In genomic region chr20:35744492-35744841, GRCh38 we compare ENCODE assay signal across 8 cellular contexts. TPM values are rescaled to one million over a fixed set of nuclear protein-coding genes. Genes with fewer than 3 reads are reported as not detected.
DNase-seq lines count a peak whose midpoint lies in the region; ATAC-seq, FAIRE-seq and TF ChIP-seq lines count a peak whose summit lies in the region.
"Not testable (repeated sequence)": the region's sequence is repeated elsewhere in the genome, so short reads cannot be mapped to it uniquely, and the experiment has no call there.

No MANE protein-coding gene starts in this region.

- DNase-seq in GM12865 (ENCODE audit: low read depth); SK-N-SH; astrocyte (ENCODE audit: low read depth); glutamatergic neuron; naive thymus-derived CD4-positive, alpha-beta T cell; vagina (ENCODE audit: extremely low spot score in 2 of 2): not testable (repeated sequence)
- DNase-seq in activated CD8-positive, alpha-beta memory T cell treated with anti-CD3 and anti-CD28 coated beads, Interleukin-2, amount 10 ng/mL, durations not matched to agents 7 days and 5 days: peak; percentile 37

- not testable (repeated sequence) for FAIRE-seq in astrocyte (lab: Jason Lieb, UNC)

- not testable (repeated sequence) for TF ChIP-seq RAD21 in SK-N-SH (IDR thresholded peaks at IDR 0.05; ENCODE audit: low read length)

- not testable (repeated sequence) for H3K9me3 ChIP-seq in SK-N-SH; astrocyte (ENCODE audit: insufficient read depth, low read depth, low read length); naive thymus-derived CD4-positive, alpha-beta T cell (ENCODE audit: control insufficient read depth in 2 of 3, low read length in 3 of 3); vagina

- peaks cover 16% of the 10 kb centered on the region for H3F3A ChIP-seq in SK-N-SH (replicated peaks; ENCODE audit: insufficient read depth)

- not testable (repeated sequence) for ATAC-seq in activated CD8-positive, alpha-beta memory T cell treated with anti-CD3 and anti-CD28 coated beads, Interleukin-2, amount 10 ng/mL, durations not matched to agents 7 days and 5 days; naive thymus-derived CD4-positive, alpha-beta T cell; stimulated activated memory B cell treated with anti-CD40 and anti-IgM and Interleukin-4, amounts not matched to agents 10 μg/mL and 1 μg/mL and 100 μg/mL, for 72 hours

- 0 out of 2 replicates have a peak overlapping the region, but pooled peaks have one; percentile 62 for H2AFZ ChIP-seq in SK-N-SH (ENCODE audit: low read depth)
- H2AFZ ChIP-seq in astrocyte (ENCODE audit: low read depth, low read length): not testable (repeated sequence)

- CTCF ChIA-PET in SK-N-SH (lab: Yijun Ruan, JAX): interaction anchor here (1.2 to 3.7 kb wide), 4 partner anchors 14 to 141 kb away, joined by 4 to 40 read pairs (median 8); partner anchors contain the start of gene PHF20
- CTCF ChIA-PET in activated CD8-positive, alpha-beta memory T cell treated with anti-CD3 and anti-CD28 coated beads, Interleukin-2, amount 10 ng/mL, durations not matched to agents 7 days and 5 days (lab: Charles Lee): interaction anchor here (1.5 to 7.0 kb wide), 5 partner anchors 11 to 246 kb away, joined by 3 to 104 read pairs (median 4); partner anchors contain the start of genes PHF20 and SCAND1
- CTCF ChIA-PET in naive thymus-derived CD4-positive, alpha-beta T cell (lab: Charles Lee): interaction anchor here (0.6 to 4.0 kb wide), 4 partner anchors 26 to 277 kb away, joined by 3 to 58 read pairs (median 4); partner anchors contain the start of gene PHF20

- peaks cover 19% of the 10 kb centered on the region for H3K36me3 Mint-ChIP-seq in activated CD8-positive, alpha-beta memory T cell treated with anti-CD3 and anti-CD28 coated beads, Interleukin-2, amount 10 ng/mL, durations not matched to agents 7 days and 5 days
- not testable (repeated sequence) for H3K36me3 Mint-ChIP-seq in astrocyte (ENCODE audit: low read depth, unreplicated experiment); glutamatergic neuron (ENCODE audit: unreplicated experiment)
- H3K36me3 Mint-ChIP-seq in naive thymus-derived CD4-positive, alpha-beta T cell: peaks cover 5 to 23% (median 17%) of the 10 kb centered on the region in 5 donors
- peaks cover 18% of the 10 kb centered on the region for H3K36me3 Mint-ChIP-seq in stimulated activated memory B cell treated with anti-CD40 and anti-IgM and Interleukin-4, amounts not matched to agents 10 μg/mL and 1 μg/mL and 100 μg/mL, for 72 hours

- H3K27ac ChIP-seq in SK-N-SH (ENCODE audit: low read depth in 2 of 2, low read length in 1 of 2); astrocyte (ENCODE audit: low read depth, low read length): not testable (repeated sequence)
- peak overlapping the region; percentile 92 for H3K27ac ChIP-seq in naive thymus-derived CD4-positive, alpha-beta T cell (ENCODE audit: low read depth, low read length)
- H3K27ac ChIP-seq in vagina: peak overlapping the region; percentile 98

- H3K36me3 ChIP-seq in SK-N-SH (replicated peaks in 1 of 2; ENCODE audit: control insufficient read depth in 1 of 2, insufficient read depth in 2 of 2, low read length in 1 of 2) (peaks cover 11 to 13% of the 10 kb centered on the region in 2 experiments), astrocyte (ENCODE audit: insufficient read depth, low read length) (peaks cover 13% of the 10 kb centered on the region), vagina (peaks cover 0 to 10% of the 10 kb centered on the region in 2 donors)
- peaks cover 10 to 23% (median 14%) of the 10 kb centered on the region in 3 experiments for H3K36me3 ChIP-seq in naive thymus-derived CD4-positive, alpha-beta T cell (ENCODE audit: control insufficient read depth in 2 of 3, insufficient read depth in 3 of 3, low read length in 3 of 3)

- 96% methylated on average over 3 of the region's 3 CpGs for WGBS in SK-N-SH (ENCODE audit: low lambda C conversion rate)

- TF ChIP-seq POLR2A in vagina (IDR thresholded peaks at IDR 0.05): not testable (repeated sequence)

- H3K27me3 ChIP-seq in SK-N-SH (ENCODE audit: insufficient read depth); astrocyte (ENCODE audit: insufficient read depth, low read length); naive thymus-derived CD4-positive, alpha-beta T cell (ENCODE audit: control insufficient read depth in 2 of 2, insufficient read depth in 2 of 2, low read length in 2 of 2); vagina: not testable (repeated sequence)

- peaks cover 18% of the 10 kb centered on the region for H3K4me1 Mint-ChIP-seq in activated CD8-positive, alpha-beta memory T cell treated with anti-CD3 and anti-CD28 coated beads, Interleukin-2, amount 10 ng/mL, durations not matched to agents 7 days and 5 days
- H3K4me1 Mint-ChIP-seq in astrocyte (ENCODE audit: low read depth, unreplicated experiment); glutamatergic neuron (ENCODE audit: low read depth, unreplicated experiment): not testable (repeated sequence)
- peaks cover 9 to 36% (median 30%) of the 10 kb centered on the region in 7 donors for H3K4me1 Mint-ChIP-seq in naive thymus-derived CD4-positive, alpha-beta T cell
- H3K4me1 Mint-ChIP-seq in stimulated activated memory B cell treated with anti-CD40 and anti-IgM and Interleukin-4, amounts not matched to agents 10 μg/mL and 1 μg/mL and 100 μg/mL, for 72 hours: peaks cover 17% of the 10 kb centered on the region

- peak overlapping the region; percentile 100 for H3K27ac Mint-ChIP-seq in activated CD8-positive, alpha-beta memory T cell treated with anti-CD3 and anti-CD28 coated beads, Interleukin-2, amount 10 ng/mL, durations not matched to agents 7 days and 5 days
- not testable (repeated sequence) for H3K27ac Mint-ChIP-seq in astrocyte (ENCODE audit: unreplicated experiment)
- peak overlapping the region; percentile 97 for H3K27ac Mint-ChIP-seq in glutamatergic neuron (ENCODE audit: unreplicated experiment)
- peak overlapping the region; percentile 96 to 100 (median 100) for H3K27ac Mint-ChIP-seq in naive thymus-derived CD4-positive, alpha-beta T cell
- peak overlapping the region; percentile 95 for H3K27ac Mint-ChIP-seq in stimulated activated memory B cell treated with anti-CD40 and anti-IgM and Interleukin-4, amounts not matched to agents 10 μg/mL and 1 μg/mL and 100 μg/mL, for 72 hours

- peak overlapping the region; percentile 66 for H3K4me3 ChIP-seq in GM12865 (ENCODE audit: low read depth, low read length)
- not testable (repeated sequence) for H3K4me3 ChIP-seq in SK-N-SH (ENCODE audit: low read depth in 2 of 2, low read length in 1 of 2); astrocyte (ENCODE audit: insufficient read depth, low read depth, low read length); vagina
- peak overlapping the region; percentile 87 for H3K4me3 ChIP-seq in naive thymus-derived CD4-positive, alpha-beta T cell (ENCODE audit: low read length)

- H3K9ac ChIP-seq in SK-N-SH; astrocyte (ENCODE audit: low read length): not testable (repeated sequence)

- not testable (repeated sequence) for TF ChIP-seq CTCF in GM12865 (IDR thresholded peaks at IDR 0.05; ENCODE audit: insufficient read depth, low read depth, low read length, missing control alignments); SK-N-SH (IDR thresholded peaks at IDR 0.05); astrocyte (IDR thresholded peaks at IDR 0.05; ENCODE audit: insufficient read depth, low read depth, low read length); glutamatergic neuron (IDR thresholded peaks at IDR 0.05; ENCODE audit: partially characterized antibody, unreplicated experiment); vagina (IDR thresholded peaks at IDR 0.05)

- H3K79me2 ChIP-seq in SK-N-SH (ENCODE audit: insufficient read depth): peaks cover 37% of the 10 kb centered on the region
- peaks cover 37% of the 10 kb centered on the region for H3K79me2 ChIP-seq in astrocyte (ENCODE audit: insufficient read depth, low read length)

- H3K27me3 Mint-ChIP-seq in activated CD8-positive, alpha-beta memory T cell treated with anti-CD3 and anti-CD28 coated beads, Interleukin-2, amount 10 ng/mL, durations not matched to agents 7 days and 5 days; astrocyte (ENCODE audit: low read depth, unreplicated experiment); naive thymus-derived CD4-positive, alpha-beta T cell; stimulated activated memory B cell treated with anti-CD40 and anti-IgM and Interleukin-4, amounts not matched to agents 10 μg/mL and 1 μg/mL and 100 μg/mL, for 72 hours: not testable (repeated sequence)
- H3K27me3 Mint-ChIP-seq in glutamatergic neuron (ENCODE audit: unreplicated experiment): peaks cover 11% of the 10 kb centered on the region

- not testable (repeated sequence) for TF ChIP-seq EP300 in SK-N-SH (IDR thresholded peaks at IDR 0.05; ENCODE audit: borderline replicate concordance in 1 of 2, low read depth in 1 of 2, low read length in 1 of 2)

- H3K4me3 Mint-ChIP-seq in activated CD8-positive, alpha-beta memory T cell treated with anti-CD3 and anti-CD28 coated beads, Interleukin-2, amount 10 ng/mL, durations not matched to agents 7 days and 5 days: peak overlapping the region; percentile 94
- not testable (repeated sequence) for H3K4me3 Mint-ChIP-seq in astrocyte (ENCODE audit: unreplicated experiment); glutamatergic neuron (ENCODE audit: unreplicated experiment); stimulated activated memory B cell treated with anti-CD40 and anti-IgM and Interleukin-4, amounts not matched to agents 10 μg/mL and 1 μg/mL and 100 μg/mL, for 72 hours
- peak overlapping the region; percentile 86 to 100 (median 98) for H3K4me3 Mint-ChIP-seq in naive thymus-derived CD4-positive, alpha-beta T cell

- intact Hi-C loops in naive thymus-derived CD4-positive, alpha-beta T cell (cut with micrococcal nuclease): loop anchor here (5.0 to 10.0 kb wide), 6 partner anchors 140 to 1752 kb away; partner anchors contain the start of genes ACSS2 (in 2 of the 2), EIF2S2 (in 1 of the 2), GGT7 (in 1 of the 2) and MROH8 (in 1 of the 2)
- intact Hi-C loops in vagina (cut with DNase I): not testable (repeated sequence)

- H3K4me1 ChIP-seq in SK-N-SH (ENCODE audit: control insufficient read depth in 1 of 2, insufficient read depth in 2 of 2, low read depth in 1 of 2, low read length in 1 of 2): not testable (repeated sequence)
- H3K4me1 ChIP-seq in astrocyte (ENCODE audit: insufficient read depth, low read length) (peaks cover 14% of the 10 kb centered on the region), vagina (peaks cover 24% of the 10 kb centered on the region)
- H3K4me1 ChIP-seq in naive thymus-derived CD4-positive, alpha-beta T cell (ENCODE audit: control insufficient read depth in 2 of 2, insufficient read depth in 2 of 2, low read length in 2 of 2): peaks cover 21 to 33% of the 10 kb centered on the region in 2 donors

- H3K9me3 Mint-ChIP-seq in activated CD8-positive, alpha-beta memory T cell treated with anti-CD3 and anti-CD28 coated beads, Interleukin-2, amount 10 ng/mL, durations not matched to agents 7 days and 5 days (ENCODE audit: low read depth); astrocyte (ENCODE audit: unreplicated experiment); naive thymus-derived CD4-positive, alpha-beta T cell; stimulated activated memory B cell treated with anti-CD40 and anti-IgM and Interleukin-4, amounts not matched to agents 10 μg/mL and 1 μg/mL and 100 μg/mL, for 72 hours: not testable (repeated sequence)
- H3K9me3 Mint-ChIP-seq in glutamatergic neuron (ENCODE audit: unreplicated experiment): peaks cover 14% of the 10 kb centered on the region

- peaks cover 19% of the 10 kb centered on the region for H4K20me1 ChIP-seq in SK-N-SH (ENCODE audit: insufficient read depth)
- peaks cover 21% of the 10 kb centered on the region for H4K20me1 ChIP-seq in astrocyte (ENCODE audit: insufficient read depth, low read length)

- POLR2A ChIA-PET in SK-N-SH (lab: Yijun Ruan, JAX): not testable (repeated sequence)
- POLR2A ChIA-PET in naive thymus-derived CD4-positive, alpha-beta T cell (lab: Charles Lee): interaction anchor here (0.6 to 14.0 kb wide), 14 partner anchors 10 to 1270 kb away, joined by 3 to 733 read pairs (median 24); partner anchors contain the start of genes CPNE1, NFS1, PHF20 and RBM12

- not testable (repeated sequence) for H3K9me2 ChIP-seq in SK-N-SH

- not testable (repeated sequence) for H3K4me2 ChIP-seq in SK-N-SH
- peak overlapping the region; percentile 92 for H3K4me2 ChIP-seq in astrocyte (ENCODE audit: low read length)

RNA-seq across cellular contexts. Expression of gene RBM39, which starts 2.4 kb away (rescaled TPM):
- 68.4 and 98.4 TPM in 2 replicates for polyA plus RNA-seq in SK-N-SH (2012; rRNA removed)
- 48.8 and 64.8 TPM in 2 replicates for polyA plus RNA-seq in SK-N-SH (2012; cell fraction: cytosol; rRNA removed)
- polyA plus RNA-seq in SK-N-SH (2012; cell fraction: nucleus; rRNA removed): 244 and 457 TPM in 2 replicates
- total RNA-seq in activated CD8-positive, alpha-beta memory T cell treated with anti-CD3 and anti-CD28 coated beads, Interleukin-2, amount 10 ng/mL, durations not matched to agents 7 days and 5 days: 100 to 1,000 TPM; 357 to 360 TPM
- 204 and 208 TPM in 2 replicates for total RNA-seq in astrocyte
- 358 TPM for total RNA-seq in glutamatergic neuron (ENCODE audit: unreplicated experiment)
- total RNA-seq in naive thymus-derived CD4-positive, alpha-beta T cell: 1,000 to 10,000 TPM in 2 of 5 experiments, 100 to 1,000 TPM in 3; 372 to 1,041 (median 699) TPM
- polyA plus RNA-seq in naive thymus-derived CD4-positive, alpha-beta T cell: 100 to 1,000 TPM; 100 to 152 TPM
- total RNA-seq in vagina: 370 TPM

RNA-seq across cellular contexts. Expression of gene PHF20, which starts 27.3 kb away (rescaled TPM):
- 23.8 and 24.9 TPM in 2 replicates for polyA plus RNA-seq in SK-N-SH (2012; rRNA removed)
- polyA plus RNA-seq in SK-N-SH (2012; cell fraction: cytosol; rRNA removed): 26.8 and 37.3 TPM in 2 replicates
- polyA plus RNA-seq in SK-N-SH (2012; cell fraction: nucleus; rRNA removed): 20.1 and 21.0 TPM in 2 replicates
- total RNA-seq in activated CD8-positive, alpha-beta memory T cell treated with anti-CD3 and anti-CD28 coated beads, Interleukin-2, amount 10 ng/mL, durations not matched to agents 7 days and 5 days: 10 to 100 TPM; 50.8 to 52.4 TPM
- total RNA-seq in astrocyte (32.6 and 40.1 TPM in 2 replicates), glutamatergic neuron (ENCODE audit: unreplicated experiment) (76.1 TPM), vagina (37.3 TPM)
- total RNA-seq in naive thymus-derived CD4-positive, alpha-beta T cell: 100 to 1,000 TPM in 2 of 5 experiments, 10 to 100 TPM in 3; 57.5 to 157 (median 78.0) TPM
- polyA plus RNA-seq in naive thymus-derived CD4-positive, alpha-beta T cell: 100 to 1,000 TPM in 1 of 2 donors, 10 to 100 TPM in 1; 99.9 to 138 TPM

RNA-seq across cellular contexts. Expression of gene ROMO1, which starts 45.3 kb away (rescaled TPM):
- polyA plus RNA-seq in SK-N-SH (2012; rRNA removed): 1,087 and 1,273 TPM in 2 replicates
- polyA plus RNA-seq in SK-N-SH (2012; cell fraction: cytosol; rRNA removed): 759 and 965 TPM in 2 replicates
- 308 and 746 TPM in 2 replicates for polyA plus RNA-seq in SK-N-SH (2012; cell fraction: nucleus; rRNA removed)
- total RNA-seq in activated CD8-positive, alpha-beta memory T cell treated with anti-CD3 and anti-CD28 coated beads, Interleukin-2, amount 10 ng/mL, durations not matched to agents 7 days and 5 days: 100 to 1,000 TPM; 115 to 122 TPM
- total RNA-seq in astrocyte (185 and 201 TPM in 2 replicates), glutamatergic neuron (ENCODE audit: unreplicated experiment) (103 TPM), vagina (248 TPM)
- 10 to 100 TPM; 33.2 to 85.5 (median 38.5) TPM for total RNA-seq in naive thymus-derived CD4-positive, alpha-beta T cell
- 100 to 1,000 TPM; 269 to 293 TPM for polyA plus RNA-seq in naive thymus-derived CD4-positive, alpha-beta T cell

RNA-seq across cellular contexts. Expression of gene NFS1, which starts 45.3 kb away (rescaled TPM):
- polyA plus RNA-seq in SK-N-SH (2012; rRNA removed): 75.6 and 89.7 TPM in 2 replicates
- polyA plus RNA-seq in SK-N-SH (2012; cell fraction: cytosol; rRNA removed): 53.8 and 62.8 TPM in 2 replicates
- 73.7 and 115 TPM in 2 replicates for polyA plus RNA-seq in SK-N-SH (2012; cell fraction: nucleus; rRNA removed)
- 10 to 100 TPM; 34.6 to 35.1 TPM for total RNA-seq in activated CD8-positive, alpha-beta memory T cell treated with anti-CD3 and anti-CD28 coated beads, Interleukin-2, amount 10 ng/mL, durations not matched to agents 7 days and 5 days
- total RNA-seq in astrocyte (30.3 and 33.0 TPM in 2 replicates), glutamatergic neuron (ENCODE audit: unreplicated experiment) (13.9 TPM), vagina (15.2 TPM)
- 10 to 100 TPM; 18.2 to 41.1 (median 35.0) TPM for total RNA-seq in naive thymus-derived CD4-positive, alpha-beta T cell
- 10 to 100 TPM in 1 of 2 donors, 1 to 10 TPM in 1; 9.7 to 27.7 TPM for polyA plus RNA-seq in naive thymus-derived CD4-positive, alpha-beta T cell
